Comparison of ENCODE assay signal across 24 cellular contexts in the genomic region with DNA sequence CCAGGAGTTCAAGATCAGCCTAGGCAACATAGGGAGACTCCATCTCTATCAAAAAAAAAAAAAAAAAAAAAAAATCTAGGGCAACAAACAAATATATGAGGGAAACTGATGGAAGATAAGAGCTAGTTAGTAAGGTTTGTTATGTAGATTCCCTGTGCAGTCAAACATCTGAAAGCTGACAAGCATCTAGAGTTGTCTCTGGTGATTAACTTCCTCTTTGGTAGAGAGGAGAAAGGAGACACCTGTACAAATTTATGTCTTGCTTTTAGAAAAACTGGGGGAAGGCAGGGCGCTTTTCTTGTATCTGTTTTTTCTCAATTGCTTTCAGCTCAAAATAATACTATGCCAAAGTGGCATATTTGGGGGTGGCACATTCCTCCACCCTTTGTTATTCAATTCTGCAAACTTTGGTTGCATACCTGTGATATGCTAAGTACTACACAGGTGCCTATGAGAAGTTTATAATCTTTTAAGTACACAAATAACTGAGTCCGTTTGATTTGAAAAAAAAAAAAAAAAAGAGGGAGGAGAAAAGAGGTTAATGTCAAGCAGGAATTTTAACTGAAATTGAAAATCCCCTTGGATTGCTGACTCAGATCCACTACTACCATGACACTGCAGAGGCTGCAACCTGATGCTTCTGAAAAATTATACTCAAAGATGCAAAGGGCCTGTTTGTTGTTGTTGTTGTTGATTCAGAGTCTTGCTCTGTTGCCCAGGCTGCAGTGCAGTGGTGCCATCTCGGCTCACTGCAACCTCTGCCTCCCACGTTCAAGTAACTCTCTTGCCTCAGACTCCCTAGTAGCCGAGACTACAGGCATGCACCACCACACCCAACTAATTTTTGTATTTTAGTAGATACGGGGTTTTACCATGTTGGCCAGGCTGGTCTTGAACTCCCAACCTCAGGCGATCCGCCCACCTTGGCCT.
"Had no signal": no experiment of that assay in that cellular context is flagged by ENCODE, and none has a peak within 500 bp of the region (broad histone marks: within the 10 kb centered on the region; RNA-seq: fewer than 3 reads in every experiment).

No MANE protein-coding gene starts in this region.

- H3K4me3 Mint-ChIP-seq: activated CD8-positive, alpha-beta T cell treated with anti-CD3 and anti-CD28 coated beads for 36 hours; activated naive CD4-positive, alpha-beta T cell treated with anti-CD3 and anti-CD28 coated beads, Interleukin-2, amount 50 U/mL, for 24 hours; activated naive CD8-positive, alpha-beta T cell treated with anti-CD3 and anti-CD28 coated beads, Interleukin-2, amount 50 U/mL, for 24 hours; activated T-cell treated with anti-CD3 and anti-CD28 coated beads, Interleukin-2, amount 50 U/mL, for 4 hours; activated T-helper 17 cell treated with anti-CD3 and anti-CD28 coated beads, Interleukin-2, amount 50 U/mL, for 72 hours; dendritic cell treated with granulocyte-macrophage colony-stimulating factor and Interleukin-4, amounts not matched to agents 40 ng/mL and 50 ng/mL, for 4 days; naive thymus-derived CD8-positive, alpha-beta T cell; neural crest cell; stimulated activated naive B cell treated with anti-CD40 and anti-IgM and Interleukin-4, amounts not matched to agents 10 μg/mL and 1 μg/mL and 100 μg/mL, for 72 hours; T-helper 1 cell treated with Interleukin-12 subunit alpha and Interleukin-12 subunit beta and Interleukin-4 antibody, amounts not matched to agents 30 μg/mL and 1 μg/mL, for 36 hours had no signal

- H3K36me3 ChIP-seq: breast epithelium, esophagus muscularis mucosa, heart left ventricle, right atrium auricular region, stomach, thyroid gland, upper lobe of left lung had no signal

- H3K4me3 ChIP-seq: breast epithelium, esophagus muscularis mucosa, heart left ventricle, right atrium auricular region, smooth muscle cell, stomach, thyroid gland, upper lobe of left lung had no signal

- DNase-seq: activated CD4-positive, alpha-beta T cell treated with anti-CD3 and anti-CD28 coated beads, Interleukin-2, amount 50 U/mL, for 1 hour; activated CD8-positive, alpha-beta T cell treated with anti-CD3 and anti-CD28 coated beads for 36 hours; activated naive CD8-positive, alpha-beta T cell treated with anti-CD3 and anti-CD28 coated beads, Interleukin-2, amount 50 U/mL, for 24 hours; activated T-cell treated with anti-CD3 and anti-CD28 coated beads, Interleukin-2, amount 50 U/mL, for 4 hours; central memory CD4-positive, alpha-beta T cell; heart left ventricle; naive thymus-derived CD8-positive, alpha-beta T cell; stimulated activated CD4-positive, alpha-beta T cell treated with anti-CD3 and anti-CD28 coated beads, Interleukin-15, amount 100 ng/mL, for 24 hours; stimulated activated CD4-positive, alpha-beta T cell treated with anti-CD3 and anti-CD28 coated beads, Interleukin-2, amount 100 ng/mL, for 24 hours; stimulated activated naive B cell treated with anti-CD40 and anti-IgM and Interleukin-4, amounts not matched to agents 10 μg/mL and 1 μg/mL and 100 μg/mL, for 72 hours; stomach; T1000; thyroid gland; upper lobe of left lung had no signal

- H3K27ac ChIP-seq: breast epithelium, esophagus muscularis mucosa, foreskin keratinocyte, heart left ventricle, right atrium auricular region, stomach, thyroid gland, upper lobe of left lung had no signal

- H3K27me3 ChIP-seq: breast epithelium, esophagus muscularis mucosa, foreskin keratinocyte, heart left ventricle, right atrium auricular region, stomach, thyroid gland, upper lobe of left lung had no signal

- H3K36me3 Mint-ChIP-seq: activated naive CD4-positive, alpha-beta T cell treated with anti-CD3 and anti-CD28 coated beads, Interleukin-2, amount 50 U/mL, for 24 hours; naive thymus-derived CD8-positive, alpha-beta T cell; stimulated activated naive B cell treated with anti-CD40 and anti-IgM and Interleukin-4, amounts not matched to agents 10 μg/mL and 1 μg/mL and 100 μg/mL, for 72 hours had no signal

- H3K9me3 ChIP-seq: breast epithelium, esophagus muscularis mucosa, right atrium auricular region, thyroid gland, upper lobe of left lung had no signal

- H3K27ac Mint-ChIP-seq: activated CD8-positive, alpha-beta T cell treated with anti-CD3 and anti-CD28 coated beads for 36 hours; activated naive CD4-positive, alpha-beta T cell treated with anti-CD3 and anti-CD28 coated beads, Interleukin-2, amount 50 U/mL, for 24 hours; activated naive CD8-positive, alpha-beta T cell treated with anti-CD3 and anti-CD28 coated beads, Interleukin-2, amount 50 U/mL, for 24 hours; activated T-helper 17 cell treated with anti-CD3 and anti-CD28 coated beads, Interleukin-2, amount 50 U/mL, for 72 hours; dendritic cell treated with granulocyte-macrophage colony-stimulating factor and Interleukin-4, amounts not matched to agents 40 ng/mL and 50 ng/mL, for 4 days; naive thymus-derived CD8-positive, alpha-beta T cell; T-helper 1 cell treated with Interleukin-12 subunit alpha and Interleukin-12 subunit beta and Interleukin-4 antibody, amounts not matched to agents 30 μg/mL and 1 μg/mL, for 36 hours had no signal

- H3K4me2 ChIP-seq: smooth muscle cell had no signal

- H3K27me3 Mint-ChIP-seq: activated CD8-positive, alpha-beta T cell treated with anti-CD3 and anti-CD28 coated beads for 36 hours; activated naive CD4-positive, alpha-beta T cell treated with anti-CD3 and anti-CD28 coated beads, Interleukin-2, amount 50 U/mL, for 24 hours; activated T-helper 17 cell treated with anti-CD3 and anti-CD28 coated beads, Interleukin-2, amount 50 U/mL, for 72 hours; dendritic cell treated with granulocyte-macrophage colony-stimulating factor and Interleukin-4, amounts not matched to agents 40 ng/mL and 50 ng/mL, for 4 days; stimulated activated naive B cell treated with anti-CD40 and anti-IgM and Interleukin-4, amounts not matched to agents 10 μg/mL and 1 μg/mL and 100 μg/mL, for 72 hours had no signal

- H3K9me3 Mint-ChIP-seq: stimulated activated naive B cell treated with anti-CD40 and anti-IgM and Interleukin-4, amounts not matched to agents 10 μg/mL and 1 μg/mL and 100 μg/mL, for 72 hours had no signal

- H3K4me1 ChIP-seq: breast epithelium, esophagus muscularis mucosa, foreskin keratinocyte, heart left ventricle, right atrium auricular region, stomach, thyroid gland, upper lobe of left lung had no signal

- H3K4me1 Mint-ChIP-seq: activated naive CD4-positive, alpha-beta T cell treated with anti-CD3 and anti-CD28 coated beads, Interleukin-2, amount 50 U/mL, for 24 hours; activated naive CD8-positive, alpha-beta T cell treated with anti-CD3 and anti-CD28 coated beads, Interleukin-2, amount 50 U/mL, for 24 hours; activated T-helper 17 cell treated with anti-CD3 and anti-CD28 coated beads, Interleukin-2, amount 50 U/mL, for 72 hours; naive thymus-derived CD8-positive, alpha-beta T cell; neural crest cell; stimulated activated naive B cell treated with anti-CD40 and anti-IgM and Interleukin-4, amounts not matched to agents 10 μg/mL and 1 μg/mL and 100 μg/mL, for 72 hours had no signal
